ENCODE assay signal across 8 cellular contexts in the genomic region with DNA sequence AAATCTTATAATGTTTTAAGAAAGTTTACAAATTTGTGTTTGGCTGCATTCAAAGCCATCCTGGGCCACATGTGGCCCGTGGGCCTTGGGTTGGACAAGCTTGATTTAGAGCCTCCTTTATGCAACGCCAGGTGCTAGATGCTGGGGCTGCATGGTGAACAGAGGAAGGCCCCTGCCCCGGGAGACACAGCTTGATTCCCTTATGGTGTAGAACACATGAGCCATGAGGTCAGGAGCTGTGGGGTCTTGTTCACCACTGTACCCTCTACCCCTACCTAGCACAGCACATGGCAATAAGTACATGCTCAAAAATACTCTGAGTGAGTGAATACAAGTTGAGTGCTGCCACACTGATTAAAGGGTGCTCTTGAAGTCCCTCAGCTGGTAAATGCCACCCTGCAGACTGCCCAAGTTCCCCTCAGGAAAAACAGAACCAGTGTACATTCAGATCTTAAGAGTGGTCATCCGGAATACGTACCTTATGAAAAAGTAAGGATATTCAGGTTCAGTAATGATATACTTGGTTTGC.
A peak's percentile ranks its signal among the peaks of the same experiment; 100 is the strongest.
DNase-seq lines count a peak whose midpoint lies in the region; ATAC-seq and TF ChIP-seq lines count a peak whose summit lies in the region.

No MANE protein-coding gene starts in this region.

- H3K4me2 ChIP-seq in Loucy (ENCODE audit: low read depth, low read length, poor library complexity, severe bottlenecking): peak overlapping the region; percentile 80

- POLR2A ChIA-PET in activated CD4-positive, alpha-beta T cell treated with anti-CD3 and anti-CD28 coated beads for 36 hours (lab: Charles Lee): interaction anchor here (0.5 to 1.6 kb wide), 4 partner anchors 21 to 72 kb away, joined by 3 to 4 read pairs (median 3); a partner anchor contains a TSS

- H3K27me3 ChIP-seq in Loucy (ENCODE audit: insufficient read depth, low read length, poor library complexity, severe bottlenecking) (no peaks in the 10 kb centered on the region), esophagus muscularis mucosa (no peaks in the 10 kb centered on the region), suprapubic skin (no peaks in the 10 kb centered on the region)

- H3K36me3 Mint-ChIP-seq in activated CD4-positive, alpha-beta T cell treated with anti-CD3 and anti-CD28 coated beads for 36 hours (ENCODE audit: low read depth): peaks cover 9% of the 10 kb centered on the region

- H3K27ac ChIP-seq in esophagus muscularis mucosa (replicated peaks in 1 of 4) (peak overlapping the region; percentile 76 to 81 (median 79)), suprapubic skin (peak overlapping the region; percentile 83)

- H3K9me3 ChIP-seq in Loucy (ENCODE audit: insufficient read depth, low read depth, low read length) (no peaks in the 10 kb centered on the region), esophagus muscularis mucosa (no peaks in the 10 kb centered on the region), suprapubic skin (no peaks in the 10 kb centered on the region)

- CTCF ChIA-PET in activated CD4-positive, alpha-beta T cell treated with anti-CD3 and anti-CD28 coated beads for 36 hours (lab: Charles Lee): interaction anchor here (0.9 to 6.4 kb wide), 6 partner anchors 10 to 84 kb away, joined by 3 to 43 read pairs (median 4); a partner anchor contains a TSS

- H3K4me1 ChIP-seq in Loucy (ENCODE audit: insufficient read depth, low read length, poor library complexity, severe bottlenecking) (peaks cover 21% of the 10 kb centered on the region), esophagus muscularis mucosa (peaks cover 39 to 50% (median 41%) of the 10 kb centered on the region in 4 donors), suprapubic skin (peaks cover 56% of the 10 kb centered on the region)

- no peaks in the 10 kb centered on the region for H3F3A ChIP-seq in Loucy (ENCODE audit: low read depth)

- no peaks in the 10 kb centered on the region for H3K9me2 ChIP-seq in Loucy (replicated peaks; ENCODE audit: low read depth, low read length)

- no peak for DNase-seq in activated CD4-positive, alpha-beta T cell treated with anti-CD3 and anti-CD28 coated beads for 36 hours
- no peak for DNase-seq in activated CD4-positive, alpha-beta T cell treated with anti-CD3 and anti-CD28 coated beads, Interleukin-2, amount 50 U/mL, for 4 hours
- DNase-seq in esophagus muscularis mucosa (ENCODE audit: extremely low spot score): no peak
- no peak for DNase-seq in suprapubic skin (ENCODE audit: low spot score in 2 of 2)
- no peak for DNase-seq in NCI-H2081 (lab: John Stamatoyannopoulos, UW)
- no peak for DNase-seq in activated CD4-positive, alpha-beta T cell treated with anti-CD3 and anti-CD28 coated beads, Interleukin-2, amount 50 U/mL, for 48 hours

- no peaks in the 10 kb centered on the region for H4K20me1 ChIP-seq in Loucy (ENCODE audit: insufficient read depth, low read length, poor library complexity, severe bottlenecking)

- TF ChIP-seq POLR2A in esophagus muscularis mucosa (IDR thresholded peaks at IDR 0.05; ENCODE audit: low read depth) (no peak), suprapubic skin (IDR thresholded peaks at IDR 0.05) (no peak)

- TF ChIP-seq EP300 in esophagus muscularis mucosa (IDR thresholded peaks at IDR 0.05) (no peak), suprapubic skin (IDR thresholded peaks at IDR 0.05) (no peak)

- H3K36me3 ChIP-seq in Loucy (ENCODE audit: insufficient read depth, low read length) (no peaks in the 10 kb centered on the region), esophagus muscularis mucosa (no peaks in the 10 kb centered on the region), suprapubic skin (no peaks in the 10 kb centered on the region)

- H3K79me2 ChIP-seq in Loucy (ENCODE audit: insufficient read depth, low read length): no peaks in the 10 kb centered on the region

- H3K4me3 ChIP-seq in Loucy (ENCODE audit: low read length, poor library complexity, severe bottlenecking) (peak overlapping the region; percentile 55), esophagus muscularis mucosa (no peak overlapping the region), suprapubic skin (no peak overlapping the region)

- WGBS in esophagus muscularis mucosa: 81% methylated on average over 5 of the region's 5 CpGs
- 70% methylated on average over 5 of the region's 5 CpGs for WGBS in suprapubic skin

- no peak overlapping the region for H3K9ac ChIP-seq in Loucy (ENCODE audit: low read depth, low read length, poor library complexity, severe bottlenecking)

- H3K27me3 Mint-ChIP-seq in activated CD4-positive, alpha-beta T cell treated with anti-CD3 and anti-CD28 coated beads for 36 hours: no peaks in the 10 kb centered on the region

- H3K9me3 Mint-ChIP-seq in activated CD4-positive, alpha-beta T cell treated with anti-CD3 and anti-CD28 coated beads for 36 hours (ENCODE audit: low read depth): no peaks in the 10 kb centered on the region

- TF ChIP-seq CTCF in Loucy (conservative IDR thresholded peaks at IDR 0.05; ENCODE audit: low read length) (no peak), esophagus muscularis mucosa (IDR thresholded peaks at IDR 0.05) (no peak), suprapubic skin (IDR thresholded peaks at IDR 0.05) (no peak)

- no peak overlapping the region for H2AFZ ChIP-seq in Loucy (ENCODE audit: low read length)

- H3K27ac Mint-ChIP-seq in activated CD4-positive, alpha-beta T cell treated with anti-CD3 and anti-CD28 coated beads for 36 hours: peak overlapping the region; percentile 82

- intact Hi-C loops in activated CD4-positive, alpha-beta T cell treated with anti-CD3 and anti-CD28 coated beads for 36 hours (cut with DNase I, micrococcal nuclease): loop anchor here in 1 of 2 experiments (2.0 to 5.0 kb wide), 2 partner anchors 44 to 50 kb away; no protein-coding TSS in a partner anchor
- intact Hi-C loops in esophagus muscularis mucosa (cut with DNase I): loop anchor here (2.0 to 10.0 kb wide), 3 partner anchors 30 to 376 kb away; no protein-coding TSS in a partner anchor

- ATAC-seq in activated CD4-positive, alpha-beta T cell treated with anti-CD3 and anti-CD28 coated beads for 36 hours: peak; percentile 5
- no peak for ATAC-seq in GM18870 (IDR thresholded peaks at IDR 0.05; ENCODE audit: unreplicated experiment)

- H3K4me3 Mint-ChIP-seq in activated CD4-positive, alpha-beta T cell treated with anti-CD3 and anti-CD28 coated beads for 36 hours: peak overlapping the region; percentile 63

- H3K4me1 Mint-ChIP-seq in activated CD4-positive, alpha-beta T cell treated with anti-CD3 and anti-CD28 coated beads for 36 hours: peaks cover 49% of the 10 kb centered on the region
